2 cellular contexts compared by ENCODE assay signal in the genomic region with DNA sequence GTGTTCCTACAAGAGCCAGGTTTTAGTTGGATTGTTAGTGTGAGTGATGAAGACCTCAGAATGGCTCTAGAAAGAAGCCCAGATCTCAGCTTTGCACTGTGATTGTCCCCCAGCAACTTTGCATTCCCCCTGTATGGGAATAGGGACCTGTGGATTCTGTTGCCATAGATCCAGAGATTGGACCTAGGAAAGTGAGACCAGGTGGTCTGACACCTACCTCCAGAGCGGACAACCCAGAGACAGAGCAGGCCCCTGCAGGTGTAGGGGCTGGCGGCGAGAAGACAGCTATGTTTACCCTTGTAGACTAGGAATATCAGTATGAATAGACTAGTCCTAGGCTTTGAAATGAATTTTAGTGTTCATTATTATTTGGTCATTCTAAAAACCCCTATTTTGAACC.
TF ChIP-seq lines count a peak whose summit lies in the region.

No MANE protein-coding gene starts in this region.

TF ChIP-seq in IMR-90, 13 proteins besides CTCF, POLR2A, EP300 and RAD21:
- TF ChIP-seq RFX5 (IDR thresholded peaks at IDR 0.05; ENCODE audit: low read depth, low read length): no peak
- TF ChIP-seq CEBPB (IDR thresholded peaks at IDR 0.05; ENCODE audit: low read depth, low read length): no peak
- TF ChIP-seq, protein P1, sequence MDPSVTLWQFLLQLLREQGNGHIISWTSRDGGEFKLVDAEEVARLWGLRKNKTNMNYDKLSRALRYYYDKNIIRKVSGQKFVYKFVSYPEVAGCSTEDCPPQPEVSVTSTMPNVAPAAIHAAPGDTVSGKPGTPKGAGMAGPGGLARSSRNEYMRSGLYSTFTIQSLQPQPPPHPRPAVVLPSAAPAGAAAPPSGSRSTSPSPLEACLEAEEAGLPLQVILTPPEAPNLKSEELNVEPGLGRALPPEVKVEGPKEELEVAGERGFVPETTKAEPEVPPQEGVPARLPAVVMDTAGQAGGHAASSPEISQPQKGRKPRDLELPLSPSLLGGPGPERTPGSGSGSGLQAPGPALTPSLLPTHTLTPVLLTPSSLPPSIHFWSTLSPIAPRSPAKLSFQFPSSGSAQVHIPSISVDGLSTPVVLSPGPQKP (IDR thresholded peaks at IDR 0.05; ENCODE audit: borderline replicate concordance, low read depth, low read length): no peak
- no peak for TF ChIP-seq MXI1 (IDR thresholded peaks at IDR 0.05; ENCODE audit: borderline replicate concordance, low read depth, low read length)
- no peak for TF ChIP-seq MAFK (IDR thresholded peaks at IDR 0.05; ENCODE audit: low read depth, low read length)
- TF ChIP-seq BHLHE40 (IDR thresholded peaks at IDR 0.05; ENCODE audit: low read depth, low read length): no peak
- no peak for TF ChIP-seq NFE2L2 (IDR thresholded peaks at IDR 0.05; ENCODE audit: low read depth, low read length)
- no peak for TF ChIP-seq RCOR1 (IDR thresholded peaks at IDR 0.05; ENCODE audit: insufficient replicate concordance, low read length)
- no peak for TF ChIP-seq MAZ (IDR thresholded peaks at IDR 0.05; ENCODE audit: borderline replicate concordance, low read depth, low read length)
- TF ChIP-seq FOS (IDR thresholded peaks at IDR 0.05; ENCODE audit: low read depth, low read length): no peak

TF ChIP-seq in GM12891, 5 proteins besides CTCF, POLR2A, EP300 and RAD21:
- TF ChIP-seq SPI1 (IDR thresholded peaks at IDR 0.05; ENCODE audit: low read depth, low read length) (no peak), POU2F2 (IDR thresholded peaks at IDR 0.05; ENCODE audit: low read depth, low read length) (no peak), PAX5 (IDR thresholded peaks at IDR 0.05; ENCODE audit: insufficient read depth, low read length, severe bottlenecking) (no peak), POLR2AphosphoS5 (IDR thresholded peaks at IDR 0.05; ENCODE audit: low read depth, low read length) (no peak), TAF1 (IDR thresholded peaks at IDR 0.05; ENCODE audit: low read depth, low read length) (no peak)
